Comparison of ENCODE assay signal across 8 cellular contexts in genomic region chr7:112898432-112899290, GRCh38.
DNase-seq lines count a peak whose midpoint lies in the region; ATAC-seq, FAIRE-seq and TF ChIP-seq lines count a peak whose summit lies in the region.

No MANE protein-coding gene starts in this region.

- H3K4me3 Mint-ChIP-seq in glutamatergic neuron (ENCODE audit: unreplicated experiment): no peak overlapping the region

- no peaks in the 10 kb centered on the region for H3K4me1 Mint-ChIP-seq in glutamatergic neuron (ENCODE audit: low read depth, unreplicated experiment)

- DNase-seq in D721Med (ENCODE audit: insufficient read length, low spot score): no peak
- DNase-seq in GM19238 (ENCODE audit: insufficient read length, low spot score): peak; percentile 5
- DNase-seq in NCI-H345 treated with DMSO at 0.1 percent for 48 hours (lab: John Stamatoyannopoulos, UW; ENCODE audit: unreplicated experiment): peak; percentile 35
- DNase-seq in activated CD4-positive, alpha-beta T cell treated with anti-CD3 and anti-CD28 coated beads, Interleukin-2, amount 50 U/mL, for 48 hours: peak; percentile 34 to 43
- peak; percentile 59 for DNase-seq in glutamatergic neuron
- peak; percentile 63 for DNase-seq in renal cortical epithelial cell (ENCODE audit: low read depth)
- no peak for DNase-seq in retina

- peaks cover 3% of the 10 kb centered on the region for H3K9me3 Mint-ChIP-seq in glutamatergic neuron (ENCODE audit: unreplicated experiment)

- no peak overlapping the region for H3K27ac Mint-ChIP-seq in glutamatergic neuron (ENCODE audit: unreplicated experiment)

- peaks cover 15% of the 10 kb centered on the region for H3K36me3 Mint-ChIP-seq in glutamatergic neuron (ENCODE audit: unreplicated experiment)

- peak; percentile 93 for ATAC-seq in HG03159 (IDR thresholded peaks at IDR 0.05; ENCODE audit: unreplicated experiment)

- TF ChIP-seq CTCF in D721Med (IDR thresholded peaks at IDR 0.05; ENCODE audit: insufficient read depth, missing control alignments) (peak; percentile 72), glutamatergic neuron (IDR thresholded peaks at IDR 0.05; ENCODE audit: partially characterized antibody, unreplicated experiment) (peak; percentile 63)

- no peaks in the 10 kb centered on the region for H3K27me3 Mint-ChIP-seq in glutamatergic neuron (ENCODE audit: unreplicated experiment)

- peak; percentile 56 for FAIRE-seq in D721Med (lab: Jason Lieb, UNC)

Comparison
In these comparisons a context has a peak if more than half of its experiments do, and no peak if none do; other contexts are left out.
1. DNase-seq: peak in GM19238 (single experiment), NCI-H345 treated with DMSO at 0.1 percent for 48 hours (single experiment), activated CD4-positive, alpha-beta T cell treated with anti-CD3 and anti-CD28 coated beads, Interleukin-2, amount 50 U/mL, for 48 hours (2 of 2), glutamatergic neuron (single experiment) and renal cortical epithelial cell (single experiment); none in D721Med (single experiment) and retina (single experiment).